Comparison of ENCODE assay signal across 8 cellular contexts in the genomic region with DNA sequence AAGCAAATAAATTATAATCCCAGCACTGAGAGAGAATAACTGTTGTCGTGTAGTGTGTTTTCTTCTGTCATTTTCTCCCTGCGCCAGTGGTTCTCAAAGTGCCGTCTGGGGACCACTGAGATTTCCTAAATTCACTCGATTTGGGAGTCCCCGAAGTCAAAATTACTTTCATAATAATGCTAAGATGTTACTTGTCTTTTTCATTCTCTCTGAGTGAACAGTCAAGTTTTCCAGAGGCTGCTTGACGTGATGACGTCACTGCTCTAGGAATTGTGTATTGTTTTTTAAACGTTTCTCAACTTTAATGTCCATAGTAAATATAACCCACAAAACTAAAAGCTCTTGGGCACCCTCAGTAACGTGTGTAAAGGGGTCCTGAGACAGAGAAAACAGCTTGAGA. TPM values are rescaled to one million over a fixed set of nuclear protein-coding genes. Genes with fewer than 3 reads are reported as not detected.
DNase-seq lines count a peak whose midpoint lies in the region; ATAC-seq and TF ChIP-seq lines count a peak whose summit lies in the region.

No MANE protein-coding gene starts in this region.

- no peak for TF ChIP-seq CTCF in omental fat pad (IDR thresholded peaks at IDR 0.05)

- H3K9me3 Mint-ChIP-seq in activated CD4-positive, alpha-beta T cell treated with anti-CD3 and anti-CD28 coated beads, Interleukin-2, amount 10 ng/mL, durations not matched to agents 24 days and 14 days, result no peaks in the 10 kb centered on the region
- no peaks in the 10 kb centered on the region for H3K9me3 Mint-ChIP-seq in activated T-cell treated with anti-CD3 and anti-CD28 coated beads, Interleukin-2, amount 50 U/mL, for 72 hours

- peak overlapping the region; percentile 96 for H3K4me3 ChIP-seq in iPS-20b (ENCODE audit: low read length)

- intact Hi-C loops in activated CD4-positive, alpha-beta T cell treated with anti-CD3 and anti-CD28 coated beads, Interleukin-2, amount 10 ng/mL, durations not matched to agents 24 days and 14 days (cut with micrococcal nuclease), result loop anchor here (2.0 to 5.0 kb wide), 5 partner anchors 85 to 820 kb away; a partner anchor contains a TSS

- H3K4me3 Mint-ChIP-seq in activated CD4-positive, alpha-beta T cell treated with anti-CD3 and anti-CD28 coated beads, Interleukin-2, amount 10 ng/mL, durations not matched to agents 24 days and 14 days, result peak overlapping the region; percentile 96
- peak overlapping the region; percentile 98 to 99 for H3K4me3 Mint-ChIP-seq in activated T-cell treated with anti-CD3 and anti-CD28 coated beads, Interleukin-2, amount 50 U/mL, for 72 hours

- ATAC-seq in activated T-cell treated with anti-CD3 and anti-CD28 coated beads, Interleukin-2, amount 50 U/mL, for 72 hours (replicated peaks in 1 of 2), result no peak
- no peak for ATAC-seq in omental fat pad (ENCODE audit: low FRiP score)

- no peaks in the 10 kb centered on the region; the same call in 1 of the 2 replicates for H3K4me1 ChIP-seq in iPS-20b (ENCODE audit: insufficient read depth, low read length)

- peaks cover 31% of the 10 kb centered on the region for H3K27me3 ChIP-seq in iPS-20b (ENCODE audit: insufficient read depth, low read length)

- peaks cover 30% of the 10 kb centered on the region for H3K36me3 ChIP-seq in iPS-20b (ENCODE audit: insufficient read depth, low read depth, low read length)

- peak overlapping the region; percentile 85 for H3K27ac Mint-ChIP-seq in activated CD4-positive, alpha-beta T cell treated with anti-CD3 and anti-CD28 coated beads, Interleukin-2, amount 10 ng/mL, durations not matched to agents 24 days and 14 days
- peak overlapping the region; percentile 96 for H3K27ac Mint-ChIP-seq in activated T-cell treated with anti-CD3 and anti-CD28 coated beads, Interleukin-2, amount 50 U/mL, for 72 hours

- H3K9me3 ChIP-seq in iPS-20b (ENCODE audit: insufficient read depth, low read depth, low read length), result no peaks in the 10 kb centered on the region

- H3K9ac ChIP-seq in iPS-20b (ENCODE audit: low read depth, low read length), result peak overlapping the region; percentile 65; the same call in 1 of the 2 replicates

- H3K36me3 Mint-ChIP-seq in activated CD4-positive, alpha-beta T cell treated with anti-CD3 and anti-CD28 coated beads, Interleukin-2, amount 10 ng/mL, durations not matched to agents 24 days and 14 days (ENCODE audit: low read depth), result peaks cover 23% of the 10 kb centered on the region
- peaks cover 5 to 9% of the 10 kb centered on the region in 2 donors for H3K36me3 Mint-ChIP-seq in activated T-cell treated with anti-CD3 and anti-CD28 coated beads, Interleukin-2, amount 50 U/mL, for 72 hours (ENCODE audit: insufficient read depth in 2 of 2)

- H3K27ac ChIP-seq in iPS-20b (ENCODE audit: low read length), result no peak overlapping the region
- H3K27ac ChIP-seq in temporal lobe (ENCODE audit: low read depth, low read length), result peak overlapping the region; percentile 38

- DNase-seq in activated CD4-positive, alpha-beta T cell treated with anti-CD3 and anti-CD28 coated beads, Interleukin-2, amount 10 ng/mL, durations not matched to agents 24 days and 14 days, result peak; percentile 61
- DNase-seq in activated CD4-positive, alpha-beta T cell treated with anti-CD3 and anti-CD28 coated beads for 1 hour, result no peak
- peak; percentile 6 to 17 for DNase-seq in activated T-cell treated with anti-CD3 and anti-CD28 coated beads, Interleukin-2, amount 50 U/mL, for 72 hours
- DNase-seq in NCI-H82 (lab: John Stamatoyannopoulos, UW) (no peak), CD1c-positive myeloid dendritic cell (ENCODE audit: extremely low spot score) (no peak), omental fat pad (ENCODE audit: low spot score) (no peak)

- H3K27me3 Mint-ChIP-seq in activated CD4-positive, alpha-beta T cell treated with anti-CD3 and anti-CD28 coated beads, Interleukin-2, amount 10 ng/mL, durations not matched to agents 24 days and 14 days, result peaks cover 23% of the 10 kb centered on the region
- no peaks in the 10 kb centered on the region for H3K27me3 Mint-ChIP-seq in activated T-cell treated with anti-CD3 and anti-CD28 coated beads, Interleukin-2, amount 50 U/mL, for 72 hours (ENCODE audit: low read depth)

- H3K4me1 Mint-ChIP-seq in activated CD4-positive, alpha-beta T cell treated with anti-CD3 and anti-CD28 coated beads, Interleukin-2, amount 10 ng/mL, durations not matched to agents 24 days and 14 days, result peaks cover 31% of the 10 kb centered on the region
- H3K4me1 Mint-ChIP-seq in activated T-cell treated with anti-CD3 and anti-CD28 coated beads, Interleukin-2, amount 50 U/mL, for 72 hours (ENCODE audit: low read depth), result peaks cover 53% of the 10 kb centered on the region

RNA-seq across cellular contexts. Expression of a gene that starts 0.8 kb away (rescaled TPM):
- 74.0 and 76.0 TPM in 2 replicates for total RNA-seq in activated CD4-positive, alpha-beta T cell treated with anti-CD3 and anti-CD28 coated beads, Interleukin-2, amount 10 ng/mL, durations not matched to agents 24 days and 14 days
- 10 to 100 TPM; 37.4 to 40.8 TPM for total RNA-seq in activated T-cell treated with anti-CD3 and anti-CD28 coated beads, Interleukin-2, amount 50 U/mL, for 72 hours
- total RNA-seq in temporal lobe (18.9 TPM), omental fat pad (10 to 100 TPM; 20.9 to 44.6 (median 34.3) TPM)

RNA-seq across cellular contexts. Expression of a gene that starts 47.8 kb away (rescaled TPM):
- 153 and 160 TPM in 2 replicates for total RNA-seq in activated CD4-positive, alpha-beta T cell treated with anti-CD3 and anti-CD28 coated beads, Interleukin-2, amount 10 ng/mL, durations not matched to agents 24 days and 14 days
- 100 to 1,000 TPM; 198 to 200 TPM for total RNA-seq in activated T-cell treated with anti-CD3 and anti-CD28 coated beads, Interleukin-2, amount 50 U/mL, for 72 hours
- total RNA-seq in temporal lobe (116 TPM), omental fat pad (100 to 1,000 TPM; 124 to 217 (median 167) TPM)

RNA-seq across cellular contexts. Expression of a gene that starts 53.0 kb away (rescaled TPM):
- 28.0 and 28.3 TPM in 2 replicates for total RNA-seq in activated CD4-positive, alpha-beta T cell treated with anti-CD3 and anti-CD28 coated beads, Interleukin-2, amount 10 ng/mL, durations not matched to agents 24 days and 14 days
- total RNA-seq in activated T-cell treated with anti-CD3 and anti-CD28 coated beads, Interleukin-2, amount 50 U/mL, for 72 hours, result 10 to 100 TPM; 28.9 to 36.7 TPM
- total RNA-seq in temporal lobe (27.5 TPM), omental fat pad (10 to 100 TPM; 14.4 to 31.2 (median 25.4) TPM)

RNA-seq across cellular contexts. Expression of a gene that starts 58.4 kb away (rescaled TPM):
- total RNA-seq in activated CD4-positive, alpha-beta T cell treated with anti-CD3 and anti-CD28 coated beads, Interleukin-2, amount 10 ng/mL, durations not matched to agents 24 days and 14 days, result 0.16 and 0.17 TPM in 2 replicates
- total RNA-seq in activated T-cell treated with anti-CD3 and anti-CD28 coated beads, Interleukin-2, amount 50 U/mL, for 72 hours, result 1 to 10 TPM in 1 of 2 donors, not detected in 1; 1.2 TPM
- 1.5 TPM for total RNA-seq in temporal lobe
- 10 to 100 TPM in 2 of 4 donors, 1 to 10 TPM in 2; 2.1 to 14.7 (median 6.6) TPM for total RNA-seq in omental fat pad

Comparison
In these comparisons a context has a peak if more than half of its experiments do, and no peak if none do; other contexts are left out.
1. DNase-seq: peak in activated CD4-positive, alpha-beta T cell treated with anti-CD3 and anti-CD28 coated beads, Interleukin-2, amount 10 ng/mL, durations not matched to agents 24 days and 14 days (single experiment) and activated T-cell treated with anti-CD3 and anti-CD28 coated beads, Interleukin-2, amount 50 U/mL, for 72 hours (2 of 2); none in activated CD4-positive, alpha-beta T cell treated with anti-CD3 and anti-CD28 coated beads for 1 hour (single experiment), NCI-H82 (single experiment), CD1c-positive myeloid dendritic cell (single experiment) and omental fat pad (single experiment).